ENCODE assay signal across 27 cellular contexts in the genomic region with DNA sequence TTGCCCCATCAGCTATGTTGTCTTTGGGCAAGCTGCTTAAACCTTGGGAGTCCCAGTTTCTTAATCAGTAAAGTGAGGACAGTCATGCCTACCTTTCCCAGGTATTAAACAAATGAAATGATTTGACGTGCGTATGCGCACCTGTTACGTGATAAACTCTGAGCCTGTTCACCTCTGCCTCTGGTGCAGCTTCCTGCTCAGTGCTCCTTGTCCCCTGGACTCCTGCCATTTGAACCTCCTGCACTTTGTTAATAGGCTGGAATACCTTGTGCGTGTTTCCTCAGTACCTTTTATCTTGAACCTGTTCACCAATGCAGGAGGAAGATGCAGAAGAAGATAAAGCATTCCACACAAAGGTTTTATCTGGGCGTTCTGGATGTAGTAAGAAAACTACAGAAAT.
"Had no signal": no experiment of that assay in that cellular context is flagged by ENCODE, and none has a peak within 500 bp of the region (broad histone marks: within the 10 kb centered on the region; RNA-seq: fewer than 3 reads in every experiment).

No MANE protein-coding gene starts in this region.

- H3K27ac Mint-ChIP-seq: immature natural killer cell; mesothelial cell of epicardium; naive thymus-derived CD8-positive, alpha-beta T cell; nephron; neural progenitor cell; progenitor cell of endocrine pancreas; stimulated activated effector memory CD8-positive, alpha-beta T cell treated with anti-CD3 and anti-CD28 coated beads, Interleukin-12 subunit alpha, Interleukin-12 subunit beta, amount 100 ng/mL, for 72 hours; stimulated activated naive CD8-positive, alpha-beta T cell treated with anti-CD3 and anti-CD28 coated beads, Interleukin-15, Interleukin-2, amounts not matched to agents 100 ng/mL and 50 ng/mL, for 24 hours had no signal

- ATAC-seq: naive thymus-derived CD8-positive, alpha-beta T cell; right lobe of liver; stimulated activated effector memory CD8-positive, alpha-beta T cell treated with anti-CD3 and anti-CD28 coated beads, Interleukin-12 subunit alpha, Interleukin-12 subunit beta, amount 100 ng/mL, for 72 hours had no signal

- H3K9me3 Mint-ChIP-seq: mesothelial cell of epicardium; naive thymus-derived CD8-positive, alpha-beta T cell; nephron; neural progenitor cell; stimulated activated effector memory CD8-positive, alpha-beta T cell treated with anti-CD3 and anti-CD28 coated beads, Interleukin-12 subunit alpha, Interleukin-12 subunit beta, amount 100 ng/mL, for 72 hours; stimulated activated naive CD8-positive, alpha-beta T cell treated with anti-CD3 and anti-CD28 coated beads, Interleukin-15, Interleukin-2, amounts not matched to agents 100 ng/mL and 50 ng/mL, for 24 hours had no signal

- H3K36me3 Mint-ChIP-seq: immature natural killer cell; mesothelial cell of epicardium; naive thymus-derived CD8-positive, alpha-beta T cell; neural progenitor cell; stimulated activated effector memory CD8-positive, alpha-beta T cell treated with anti-CD3 and anti-CD28 coated beads, Interleukin-12 subunit alpha, Interleukin-12 subunit beta, amount 100 ng/mL, for 72 hours had no signal

- H3K9me3 ChIP-seq: left ventricle myocardium inferior, neutrophil, right atrium auricular region, right lobe of liver, suprapubic skin, thoracic aorta, tibial nerve, upper lobe of left lung had no signal

- H3K36me3 ChIP-seq: left ventricle myocardium inferior, neural progenitor cell, neutrophil, right atrium auricular region, right lobe of liver, suprapubic skin, thoracic aorta, tibial nerve, upper lobe of left lung had no signal

- H3K27ac ChIP-seq: left ventricle myocardium inferior, neural progenitor cell, neutrophil, right atrium auricular region, right lobe of liver, suprapubic skin, thoracic aorta, tibial nerve, upper lobe of left lung had no signal

- H3K27me3 ChIP-seq: neural progenitor cell, neutrophil, right atrium auricular region, right lobe of liver, suprapubic skin, tibial nerve, upper lobe of left lung had no signal

- H3K4me3 ChIP-seq: left ventricle myocardium inferior, lung, neural progenitor cell, right atrium auricular region, right lobe of liver, suprapubic skin, thoracic aorta, tibial nerve, upper lobe of left lung had no signal

- H3K4me1 Mint-ChIP-seq: immature natural killer cell; mesothelial cell of epicardium; stimulated activated effector memory CD8-positive, alpha-beta T cell treated with anti-CD3 and anti-CD28 coated beads, Interleukin-12 subunit alpha, Interleukin-12 subunit beta, amount 100 ng/mL, for 72 hours had no signal

- H3K4me1 ChIP-seq: left ventricle myocardium inferior, right atrium auricular region, right lobe of liver, suprapubic skin, tibial nerve, upper lobe of left lung had no signal

- H3K27me3 Mint-ChIP-seq: progenitor cell of endocrine pancreas; stimulated activated naive CD8-positive, alpha-beta T cell treated with anti-CD3 and anti-CD28 coated beads, Interleukin-15, Interleukin-2, amounts not matched to agents 100 ng/mL and 50 ng/mL, for 24 hours had no signal

- DNase-seq: head of caudate nucleus; hippocampal formation; immature natural killer cell; kidney; left ventricle myocardium inferior; mesendoderm; naive thymus-derived CD8-positive, alpha-beta T cell; occipital lobe; right lobe of liver; stimulated activated CD4-positive, alpha-beta T cell treated with anti-CD3 and anti-CD28 coated beads, Interleukin-12 subunit alpha, Interleukin-12 subunit beta, amount 100 ng/mL, for 4 hours; stimulated activated CD4-positive, alpha-beta T cell treated with anti-CD3 and anti-CD28 coated beads, Interleukin-15, amount 100 ng/mL, for 24 hours; stimulated activated CD4-positive, alpha-beta T cell treated with anti-CD3 and anti-CD28 coated beads, Interleukin-2, amount 100 ng/mL, for 24 hours; stimulated activated CD4-positive, alpha-beta T cell treated with anti-CD3 and anti-CD28 coated beads, Interleukin-4, amount 100 ng/mL, for 1 hour; stimulated activated naive CD4-positive, alpha-beta T cell; upper lobe of left lung had no signal

- H3K4me3 Mint-ChIP-seq: immature natural killer cell; mesothelial cell of epicardium; naive thymus-derived CD8-positive, alpha-beta T cell; nephron; neural progenitor cell; stimulated activated effector memory CD8-positive, alpha-beta T cell treated with anti-CD3 and anti-CD28 coated beads, Interleukin-12 subunit alpha, Interleukin-12 subunit beta, amount 100 ng/mL, for 72 hours; stimulated activated naive CD8-positive, alpha-beta T cell treated with anti-CD3 and anti-CD28 coated beads, Interleukin-15, Interleukin-2, amounts not matched to agents 100 ng/mL and 50 ng/mL, for 24 hours had no signal
